In the genomic region with DNA sequence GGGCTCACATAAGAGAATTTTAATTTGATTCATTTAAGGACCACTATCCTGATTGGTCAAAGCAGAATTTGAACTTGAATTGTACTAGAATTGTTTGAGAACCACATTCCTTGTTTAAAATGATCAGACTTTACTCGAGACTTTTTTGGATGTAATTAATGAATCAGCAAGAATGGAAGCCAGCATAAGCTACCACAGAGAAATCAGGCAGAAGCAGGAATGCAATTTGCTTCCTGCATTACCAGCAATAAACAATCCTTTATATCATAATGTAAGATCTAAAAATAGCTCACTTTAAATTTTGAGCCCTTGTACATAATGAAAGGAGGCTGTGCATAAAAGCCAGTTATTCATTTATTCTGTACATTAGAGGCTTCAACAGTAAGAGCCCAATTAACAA, we compare ENCODE assay signal across 20 cellular contexts.
"Had no signal": no experiment of that assay in that cellular context is flagged by ENCODE, and none has a peak within 500 bp of the region (broad histone marks: within the 10 kb centered on the region; RNA-seq: fewer than 3 reads in every experiment).

No MANE protein-coding gene starts in this region.

- H3K9me3 ChIP-seq: gastrocnemius medialis, ovary, psoas muscle, sigmoid colon, thoracic aorta, tibial nerve, upper lobe of left lung had no signal

- H3K36me3 ChIP-seq: gastrocnemius medialis, ovary, sigmoid colon, spleen, thoracic aorta, tibial nerve, upper lobe of left lung had no signal

- DNase-seq: cortex of kidney; dorsolateral prefrontal cortex; effector CD4-positive, alpha-beta T cell; gastrocnemius medialis; head of caudate nucleus; left ventricle myocardium superior; natural killer cell; occipital lobe; ovary; posterior cingulate gyrus; psoas muscle; right cardiac atrium; sigmoid colon; spleen; stimulated activated CD4-positive, alpha-beta T cell treated with anti-CD3 and anti-CD28 coated beads, Interleukin-4, amount 100 ng/mL, for 4 hours; stimulated activated naive B cell treated with anti-CD40 and anti-IgM and Interleukin-4, amounts not matched to agents 10 μg/mL and 1 μg/mL and 100 μg/mL, for 72 hours; upper lobe of left lung had no signal

- H3K4me1 ChIP-seq: gastrocnemius medialis, psoas muscle, sigmoid colon, spleen, tibial nerve had no signal

- H3K4me3 ChIP-seq: dorsolateral prefrontal cortex, gastrocnemius medialis, lung, ovary, psoas muscle, sigmoid colon, spleen, thoracic aorta, tibial nerve, upper lobe of left lung had no signal

- ATAC-seq: gastrocnemius medialis; left ventricle myocardium superior; natural killer cell; psoas muscle; right cardiac atrium; stimulated activated naive B cell treated with anti-CD40 and anti-IgM and Interleukin-4, amounts not matched to agents 10 μg/mL and 1 μg/mL and 100 μg/mL, for 72 hours had no signal

- H3K27ac ChIP-seq: dorsolateral prefrontal cortex, gastrocnemius medialis, ovary, psoas muscle, sigmoid colon, spleen, thoracic aorta, tibial nerve, upper lobe of left lung had no signal

- H3K27me3 ChIP-seq: ovary, tibial nerve, upper lobe of left lung had no signal
